ENCODE assay signal across 8 cellular contexts in the genomic region with DNA sequence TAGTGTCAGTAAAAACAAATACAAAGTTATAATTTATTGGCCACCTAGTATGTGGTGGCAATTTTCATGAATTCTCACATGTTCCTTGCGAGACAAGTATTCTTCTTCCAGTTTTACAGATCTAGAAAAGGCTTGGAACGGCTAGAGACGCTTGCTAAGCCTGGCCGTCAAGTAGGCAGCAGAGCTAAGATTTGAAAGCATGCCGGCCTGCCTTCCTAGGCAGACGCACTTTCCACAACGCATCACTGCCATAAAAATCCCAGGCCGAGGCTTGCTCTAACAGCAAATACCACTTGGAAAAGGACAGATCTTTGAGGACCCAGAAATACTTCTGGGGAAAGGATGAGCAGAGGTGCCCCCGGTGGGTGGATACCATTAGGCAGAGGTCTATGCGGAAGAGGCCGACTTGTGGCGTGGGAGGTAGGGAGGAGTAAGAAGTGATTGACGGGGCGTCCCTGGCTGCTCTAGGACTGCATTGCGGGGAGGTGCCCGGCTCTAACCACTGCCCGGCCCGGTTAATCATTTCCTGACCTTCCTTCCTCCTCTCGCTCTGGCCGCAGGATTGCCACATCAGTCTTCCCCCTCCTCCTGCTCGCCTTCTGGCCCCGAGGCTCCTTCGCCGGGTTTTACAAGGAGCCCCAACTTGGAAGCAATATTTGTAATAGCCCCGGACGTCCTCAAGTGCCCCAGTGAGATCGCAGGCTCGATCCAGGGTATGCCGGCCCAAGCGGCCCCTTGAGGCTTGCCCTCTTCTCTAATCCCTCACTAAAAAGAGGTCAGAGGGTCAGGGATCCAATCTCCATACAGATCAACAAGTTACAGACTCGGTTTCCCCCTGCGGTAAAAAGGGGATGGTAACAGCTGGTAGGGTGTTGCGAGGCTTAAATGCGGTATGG. TPM values are rescaled to one million over a fixed set of nuclear protein-coding genes. Genes with fewer than 3 reads are reported as not detected.
DNase-seq lines count a peak whose midpoint lies in the region.

No MANE protein-coding gene starts in this region.

- H3K27me3 ChIP-seq in HAP-1 (ENCODE audit: low read depth) (peaks cover 3% of the 10 kb centered on the region; the same call in 1 of the 2 replicates), MG63 (no peaks in the 10 kb centered on the region), duodenal mucosa (ENCODE audit: control insufficient read depth in 1 of 2, insufficient read depth in 2 of 2, low read length in 2 of 2) (no peaks in the 10 kb centered on the region)

- peak overlapping the region; percentile 95 to 98 for H3K9ac ChIP-seq in duodenal mucosa (ENCODE audit: low read depth in 1 of 2, low read length in 2 of 2)

- DNase-seq in GDM1 (lab: John Stamatoyannopoulos, UW) = peak; percentile 86
- peak in 1 of 2 experiments; percentile 63 for DNase-seq in HAP-1 (ENCODE audit: low spot score in 2 of 2)
- DNase-seq in MG63 = peak; percentile 98
- DNase-seq in activated CD4-positive, alpha-beta T cell treated with anti-CD3 and anti-CD28 coated beads, Interleukin-2, amount 50 U/mL, for 1 hour = peak; percentile 63
- DNase-seq in medulla oblongata (ENCODE audit: extremely low spot score) = peak; percentile 84
- peak; percentile 62 for DNase-seq in stimulated activated CD8-positive, alpha-beta memory T cell treated with anti-CD3 and anti-CD28 coated beads, Interleukin-12 subunit alpha, Interleukin-12 subunit beta, amount 100 ng/mL, for 1 hour (ENCODE audit: low read depth)
- no peak for DNase-seq in dedifferentiated amniotic fluid mesenchymal stem cell (ENCODE audit: extremely low spot score)

- H3K4me3 ChIP-seq in HAP-1 = peak overlapping the region; percentile 83
- peak overlapping the region; percentile 83 for H3K4me3 ChIP-seq in MG63
- peak overlapping the region; percentile 77 to 83 for H3K4me3 ChIP-seq in duodenal mucosa (ENCODE audit: low read depth in 1 of 2, low read length in 2 of 2)

- peak overlapping the region; percentile 99 for H3K27ac ChIP-seq in duodenal mucosa (ENCODE audit: low read depth, low read length)

- H3K4me1 ChIP-seq in HAP-1 (peaks cover 27% of the 10 kb centered on the region), duodenal mucosa (ENCODE audit: control insufficient read depth in 1 of 2, insufficient read depth in 2 of 2, low read length in 2 of 2) (peaks cover 66 to 73% of the 10 kb centered on the region in 2 donors)

- in situ Hi-C loops in HAP-1 (cut with MboI; ENCODE audit: low sequenced_read_pairs) = no loop called here

- no peaks in the 10 kb centered on the region for H3K9me3 ChIP-seq in HAP-1
- no peaks in the 10 kb centered on the region for H3K9me3 ChIP-seq in MG63
- H3K9me3 ChIP-seq in duodenal mucosa (ENCODE audit: control insufficient read depth in 1 of 2, low read length in 2 of 2) = no peaks in the 10 kb centered on the region

- H3K36me3 ChIP-seq in HAP-1 (replicated peaks) (no peaks in the 10 kb centered on the region), MG63 (0 out of 2 replicates have a peak, but pooled peaks cover 2% of the 10 kb centered on the region), duodenal mucosa (ENCODE audit: control insufficient read depth in 1 of 2, insufficient read depth in 2 of 2, low read length in 2 of 2) (no peaks in the 10 kb centered on the region)

RNA-seq across cellular contexts. Expression of a gene that starts 1.3 kb away (rescaled TPM):
- total RNA-seq in MG63 (2014; rRNA removed; shearing (Covaris generic); ENCODE audit: low replicate concordance) = 36.6 and 38.6 TPM in 2 replicates
